Comparison of ENCODE assay signal across 1 cellular context in genomic region chr17:66260265-66260664, GRCh38.
TF ChIP-seq lines count a peak whose summit lies in the region.

No MANE protein-coding gene starts in this region.

TF ChIP-seq in IMR-90, 13 proteins besides CTCF, POLR2A, EP300 and RAD21:
- TF ChIP-seq MAFK (IDR thresholded peaks at IDR 0.05; ENCODE audit: low read depth, low read length) (no peak), CHD1 (IDR thresholded peaks at IDR 0.05; ENCODE audit: low read depth, low read length) (no peak), SMC3 (IDR thresholded peaks at IDR 0.05; ENCODE audit: low read depth, low read length) (no peak), FOS (IDR thresholded peaks at IDR 0.05; ENCODE audit: low read depth, low read length) (no peak), MAZ (IDR thresholded peaks at IDR 0.05; ENCODE audit: borderline replicate concordance, low read depth, low read length) (no peak), NFE2L2 (IDR thresholded peaks at IDR 0.05; ENCODE audit: low read depth, low read length) (no peak), CEBPB (IDR thresholded peaks at IDR 0.05; ENCODE audit: low read depth, low read length) (no peak), MXI1 (IDR thresholded peaks at IDR 0.05; ENCODE audit: borderline replicate concordance, low read depth, low read length) (no peak), ELK1 (IDR thresholded peaks at IDR 0.05; ENCODE audit: borderline replicate concordance, low read depth, low read length) (no peak), RFX5 (IDR thresholded peaks at IDR 0.05; ENCODE audit: low read depth, low read length) (no peak), RCOR1 (IDR thresholded peaks at IDR 0.05; ENCODE audit: insufficient replicate concordance, low read length) (no peak), BHLHE40 (IDR thresholded peaks at IDR 0.05; ENCODE audit: low read depth, low read length) (no peak)
